Comparison of ENCODE assay signal across 8 cellular contexts in the genomic region with DNA sequence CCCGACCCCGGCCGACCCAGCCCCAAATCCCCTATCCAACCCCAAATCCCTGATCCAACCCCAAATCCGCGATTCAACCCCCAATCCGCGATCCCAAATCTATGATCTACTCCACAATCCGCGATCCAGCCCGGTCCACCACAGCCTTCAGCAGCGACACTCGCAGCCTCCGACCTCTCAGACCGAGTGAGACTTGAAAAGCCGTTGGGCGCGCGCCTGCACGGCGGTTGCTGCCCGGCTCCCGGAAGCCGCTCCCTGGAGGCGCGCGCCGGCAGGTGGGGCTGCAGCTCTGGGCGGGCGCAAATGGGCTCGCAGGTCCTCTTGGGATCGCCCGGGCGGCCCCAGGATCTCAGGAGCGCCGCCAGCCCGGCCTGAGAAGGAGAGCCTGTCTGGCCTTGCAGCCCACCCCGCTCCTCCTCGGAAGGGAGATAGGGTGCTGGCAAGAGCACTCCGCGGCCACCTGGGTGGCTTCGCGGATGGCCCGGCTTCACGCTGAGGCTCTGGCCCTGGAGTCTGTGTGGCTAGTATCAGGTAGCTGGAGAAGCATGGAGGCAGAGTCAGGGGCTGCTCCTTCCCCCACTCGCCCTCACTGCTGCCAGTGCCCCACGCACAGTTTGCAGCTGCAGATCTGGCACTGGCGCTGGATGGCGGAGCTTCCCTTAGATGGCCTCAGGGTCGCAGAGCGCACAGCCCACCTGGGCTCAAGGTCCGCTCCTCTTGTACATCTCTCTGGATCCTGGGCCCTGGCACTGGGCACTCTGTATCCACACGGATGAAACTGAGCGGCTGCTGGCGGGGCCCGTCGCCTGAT.
DNase-seq lines count a peak whose midpoint lies in the region; ATAC-seq lines count a peak whose summit lies in the region.
"Not testable (repeated sequence)": the region's sequence is repeated elsewhere in the genome, so short reads cannot be mapped to it uniquely, and the experiment has no call there.

No MANE protein-coding gene starts in this region.

- not testable (repeated sequence) for ATAC-seq in activated T-cell treated with anti-CD3 and anti-CD28 coated beads, Interleukin-2, amount 50 U/mL, for 72 hours (replicated peaks in 1 of 2)

- peak overlapping the region; percentile 71 to 82 for H3K4me3 Mint-ChIP-seq in activated T-cell treated with anti-CD3 and anti-CD28 coated beads, Interleukin-2, amount 50 U/mL, for 72 hours
- H3K4me3 Mint-ChIP-seq in stimulated activated naive CD8-positive, alpha-beta T cell treated with anti-CD3 and anti-CD28 coated beads, Interleukin-15, Interleukin-2, amounts not matched to agents 100 ng/mL and 50 ng/mL, for 24 hours = peak overlapping the region; percentile 49

- H3K4me1 ChIP-seq in ectodermal cell (ENCODE audit: control insufficient read depth, insufficient read depth, low read length) = not testable (repeated sequence)

- not testable (repeated sequence) for H3K36me3 ChIP-seq in ectodermal cell (ENCODE audit: control insufficient read depth, insufficient read depth, low read length)

- in situ Hi-C loops in SK-MEL-5 (cut with HindIII; ENCODE audit: low pct_unique_long_range_greater_than_20kb, low sequenced_read_pairs) = not testable (repeated sequence)

- DNase-seq in COR-L47 (lab: John Stamatoyannopoulos, UW) = peak; percentile 14
- peak; percentile 13 to 50 for DNase-seq in NCI-H187 (lab: John Stamatoyannopoulos, UW)
- DNase-seq in SK-MEL-5 (ENCODE audit: low read depth, low spot score) = peak; percentile 39
- DNase-seq in activated T-cell treated with anti-CD3 and anti-CD28 coated beads, Interleukin-2, amount 50 U/mL, for 72 hours = peak in 1 of 2 donors; percentile 23
- peak; percentile 49 for DNase-seq in mucosa of gallbladder (ENCODE audit: low spot score)

- WGBS in ectodermal cell, 2 experiments = 27 to 30% methylated on average over 56 of the region's 56 CpGs

- not testable (repeated sequence) for H3K27me3 ChIP-seq in ectodermal cell (ENCODE audit: control insufficient read depth, insufficient read depth, low read length, poor library complexity, severe bottlenecking)

- not testable (repeated sequence) for H3K4me1 Mint-ChIP-seq in activated T-cell treated with anti-CD3 and anti-CD28 coated beads, Interleukin-2, amount 50 U/mL, for 72 hours (ENCODE audit: low read depth); stimulated activated naive CD8-positive, alpha-beta T cell treated with anti-CD3 and anti-CD28 coated beads, Interleukin-15, Interleukin-2, amounts not matched to agents 100 ng/mL and 50 ng/mL, for 24 hours (ENCODE audit: low read depth)

- H3K27ac ChIP-seq in ectodermal cell (ENCODE audit: insufficient read depth, low read depth, low read length, poor library complexity, severe bottlenecking) = not testable (repeated sequence)

- H3K27ac Mint-ChIP-seq in activated T-cell treated with anti-CD3 and anti-CD28 coated beads, Interleukin-2, amount 50 U/mL, for 72 hours; stimulated activated naive CD8-positive, alpha-beta T cell treated with anti-CD3 and anti-CD28 coated beads, Interleukin-15, Interleukin-2, amounts not matched to agents 100 ng/mL and 50 ng/mL, for 24 hours: not testable (repeated sequence)

- not testable (repeated sequence) for H3K36me3 Mint-ChIP-seq in activated T-cell treated with anti-CD3 and anti-CD28 coated beads, Interleukin-2, amount 50 U/mL, for 72 hours (ENCODE audit: insufficient read depth in 2 of 2); stimulated activated naive CD8-positive, alpha-beta T cell treated with anti-CD3 and anti-CD28 coated beads, Interleukin-15, Interleukin-2, amounts not matched to agents 100 ng/mL and 50 ng/mL, for 24 hours (ENCODE audit: low read depth)

- not testable (repeated sequence) for H3K9me3 Mint-ChIP-seq in activated T-cell treated with anti-CD3 and anti-CD28 coated beads, Interleukin-2, amount 50 U/mL, for 72 hours; stimulated activated naive CD8-positive, alpha-beta T cell treated with anti-CD3 and anti-CD28 coated beads, Interleukin-15, Interleukin-2, amounts not matched to agents 100 ng/mL and 50 ng/mL, for 24 hours

- not testable (repeated sequence) for H3K27me3 Mint-ChIP-seq in activated T-cell treated with anti-CD3 and anti-CD28 coated beads, Interleukin-2, amount 50 U/mL, for 72 hours (ENCODE audit: low read depth); stimulated activated naive CD8-positive, alpha-beta T cell treated with anti-CD3 and anti-CD28 coated beads, Interleukin-15, Interleukin-2, amounts not matched to agents 100 ng/mL and 50 ng/mL, for 24 hours

- not testable (repeated sequence) for H3K9me3 ChIP-seq in ectodermal cell (ENCODE audit: control insufficient read depth, low read length)

- H3K4me3 ChIP-seq in ectodermal cell (ENCODE audit: insufficient read depth, low read depth, low read length) (peak overlapping the region; percentile 41), iPS-11a (ENCODE audit: low read depth, low read length) (peak overlapping the region; percentile 27)
